In the genomic region with DNA sequence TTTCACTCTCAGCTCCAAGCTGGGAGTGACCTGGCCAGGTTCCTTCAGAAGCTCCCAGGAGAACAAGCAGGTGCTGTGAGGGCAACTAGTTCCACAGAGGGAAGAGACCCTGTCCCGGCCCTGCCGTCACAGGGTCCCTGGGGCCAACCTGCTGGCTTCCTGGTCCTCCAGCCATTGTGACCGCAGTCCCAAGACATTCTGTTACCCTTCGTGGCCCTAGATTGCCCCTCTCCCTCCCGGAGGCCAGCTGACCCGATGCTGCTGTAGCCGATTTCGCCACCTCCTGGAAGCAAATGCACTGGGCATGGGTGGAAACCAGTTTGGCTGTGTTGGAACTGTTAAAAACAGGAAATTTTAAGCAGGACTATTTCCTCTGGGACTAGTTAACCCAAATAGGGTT, we compare ENCODE assay signal across 12 cellular contexts. TPM values are rescaled to one million over a fixed set of nuclear protein-coding genes. Genes with fewer than 3 reads are reported as not detected.
DNase-seq lines count a peak whose midpoint lies in the region; ATAC-seq, FAIRE-seq and TF ChIP-seq lines count a peak whose summit lies in the region.
"Had no signal": no experiment of that assay in that cellular context is flagged by ENCODE, and none has a peak within 500 bp of the region (broad histone marks: within the 10 kb centered on the region; RNA-seq: fewer than 3 reads in every experiment).

No MANE protein-coding gene starts in this region.

- H3K27me3 ChIP-seq in CD8-positive, alpha-beta T cell (ENCODE audit: insufficient read depth, low read length), result no peaks in the 10 kb centered on the region
- no peaks in the 10 kb centered on the region for H3K27me3 ChIP-seq in psoas muscle (ENCODE audit: insufficient read depth in 3 of 3, low read length in 2 of 3)
- H3K27me3 ChIP-seq: ovary had no signal

- H3K27ac Mint-ChIP-seq in CD8-positive, alpha-beta T cell, result peak overlapping the region; percentile 25
- peak overlapping the region; percentile 95 for H3K27ac Mint-ChIP-seq in activated T-helper 1 cell treated with anti-CD3 and anti-CD28 coated beads, Interleukin-12 subunit alpha, Interleukin-12 subunit beta, Interleukin-2, Interleukin-4 antibody, amounts not matched to agents 30 ng/mL and 10 ng/mL and 1 ng/mL, durations not matched to agents 14 hours and 24 hours and 36 hours

- no peaks in the 10 kb centered on the region for H3K36me3 Mint-ChIP-seq in CD8-positive, alpha-beta T cell
- H3K36me3 Mint-ChIP-seq in activated T-helper 1 cell treated with anti-CD3 and anti-CD28 coated beads, Interleukin-12 subunit alpha, Interleukin-12 subunit beta, Interleukin-2, Interleukin-4 antibody, amounts not matched to agents 30 ng/mL and 10 ng/mL and 1 ng/mL, durations not matched to agents 14 hours and 24 hours and 36 hours (ENCODE audit: low read depth), result peaks cover 15% of the 10 kb centered on the region

- TF ChIP-seq CTCF in CD8-positive, alpha-beta T cell (IDR thresholded peaks at IDR 0.05), result no peak
- TF ChIP-seq CTCF in fibroblast of villous mesenchyme (IDR thresholded peaks at IDR 0.05; ENCODE audit: insufficient read depth, low read depth, low read length) (peak; percentile 47), psoas muscle (IDR thresholded peaks at IDR 0.05) (peak; percentile 18), GM13976 (IDR thresholded peaks at IDR 0.05; ENCODE audit: borderline replicate concordance, control extremely low read depth, extremely low read depth, insufficient read depth, missing control alignments) (no peak)

- intact Hi-C loops in CD8-positive, alpha-beta T cell (cut with DNase I, micrococcal nuclease), result loop anchor here in 1 of 2 experiments (5.0 kb wide), 2 partner anchors 55 to 185 kb away; partner anchors contain the start of gene EPAS1
- intact Hi-C loops in activated T-helper 1 cell treated with anti-CD3 and anti-CD28 coated beads, Interleukin-12 subunit alpha, Interleukin-12 subunit beta, Interleukin-2, Interleukin-4 antibody, amounts not matched to agents 30 ng/mL and 10 ng/mL and 1 ng/mL, durations not matched to agents 14 hours and 24 hours and 36 hours (cut with micrococcal nuclease), result loop anchor here (5.0 kb wide), 2 partner anchors 165 to 350 kb away; no protein-coding TSS in a partner anchor
- intact Hi-C loops in psoas muscle (cut with DNase I), result no loop called here

- no peak for FAIRE-seq in GM12891 (lab: Jason Lieb, UNC)
- FAIRE-seq: D721Med, GM12892 had no signal

- no peaks in the 10 kb centered on the region for H3K27me3 Mint-ChIP-seq in CD8-positive, alpha-beta T cell (ENCODE audit: low read depth)
- H3K27me3 Mint-ChIP-seq in activated T-helper 1 cell treated with anti-CD3 and anti-CD28 coated beads, Interleukin-12 subunit alpha, Interleukin-12 subunit beta, Interleukin-2, Interleukin-4 antibody, amounts not matched to agents 30 ng/mL and 10 ng/mL and 1 ng/mL, durations not matched to agents 14 hours and 24 hours and 36 hours (ENCODE audit: insufficient read depth), result no peaks in the 10 kb centered on the region

- POLR2A ChIA-PET in CD8-positive, alpha-beta T cell (lab: Charles Lee), result interaction anchor here (1.0 kb wide), 1 partner anchor 48 kb away, joined by 3 read pairs; no protein-coding TSS in a partner anchor

- peaks cover 67% of the 10 kb centered on the region for H3K4me1 ChIP-seq in CD8-positive, alpha-beta T cell (ENCODE audit: insufficient read depth, low read length)
- peaks cover 14% of the 10 kb centered on the region for H3K4me1 ChIP-seq in psoas muscle

- H3K36me3 ChIP-seq in CD8-positive, alpha-beta T cell (ENCODE audit: insufficient read depth, low read length), result no peaks in the 10 kb centered on the region
- H3K36me3 ChIP-seq in psoas muscle (ENCODE audit: insufficient read depth in 1 of 2, low read depth in 1 of 2), result peaks cover 0 to 41% of the 10 kb centered on the region in 2 donors
- H3K36me3 ChIP-seq: ovary had no signal

- H3K4me3 ChIP-seq in CD8-positive, alpha-beta T cell (ENCODE audit: low read depth, low read length), result peak overlapping the region; percentile 36
- H3K4me3 ChIP-seq in fibroblast of villous mesenchyme (ENCODE audit: low read depth, low read length) (no peak overlapping the region), psoas muscle (no peak overlapping the region)
- H3K4me3 ChIP-seq: ovary had no signal

- no peaks in the 10 kb centered on the region for H3K9me3 ChIP-seq in CD8-positive, alpha-beta T cell (ENCODE audit: low read length)
- H3K9me3 ChIP-seq in psoas muscle, result no peaks in the 10 kb centered on the region
- H3K9me3 ChIP-seq: ovary had no signal

- peak overlapping the region; percentile 75 for H3K4me3 Mint-ChIP-seq in CD8-positive, alpha-beta T cell
- H3K4me3 Mint-ChIP-seq in activated T-helper 1 cell treated with anti-CD3 and anti-CD28 coated beads, Interleukin-12 subunit alpha, Interleukin-12 subunit beta, Interleukin-2, Interleukin-4 antibody, amounts not matched to agents 30 ng/mL and 10 ng/mL and 1 ng/mL, durations not matched to agents 14 hours and 24 hours and 36 hours, result peak overlapping the region; percentile 80

- no peak for ATAC-seq in CD8-positive, alpha-beta T cell
- ATAC-seq in psoas muscle (peak in 3 of 4 donors; percentile 21 to 68 (median 54)), GM18517 (IDR thresholded peaks at IDR 0.05; ENCODE audit: unreplicated experiment) (no peak)

- no peak overlapping the region for H3K27ac ChIP-seq in CD8-positive, alpha-beta T cell (ENCODE audit: low read depth, low read length)
- H3K27ac ChIP-seq in psoas muscle, result peak overlapping the region; percentile 39
- H3K27ac ChIP-seq: ovary had no signal

- WGBS in psoas muscle, 3 donors, result 59 to 63% (median 62%) methylated on average over 8 of the region's 8 CpGs

- H3K4me1 Mint-ChIP-seq in CD8-positive, alpha-beta T cell (ENCODE audit: low read depth), result peaks cover 85% of the 10 kb centered on the region
- H3K4me1 Mint-ChIP-seq in activated T-helper 1 cell treated with anti-CD3 and anti-CD28 coated beads, Interleukin-12 subunit alpha, Interleukin-12 subunit beta, Interleukin-2, Interleukin-4 antibody, amounts not matched to agents 30 ng/mL and 10 ng/mL and 1 ng/mL, durations not matched to agents 14 hours and 24 hours and 36 hours (ENCODE audit: low read depth), result peaks cover 84% of the 10 kb centered on the region

- in situ Hi-C loops in GM13976 (cut with MboI; ENCODE audit: low sequenced_read_pairs, unreplicated experiment), result no loop called here

- TF ChIP-seq POLR2A in GM12891 (IDR thresholded peaks at IDR 0.05; ENCODE audit: low read depth, low read length), result no peak

- H3K9me3 Mint-ChIP-seq in CD8-positive, alpha-beta T cell, result no peaks in the 10 kb centered on the region
- no peaks in the 10 kb centered on the region for H3K9me3 Mint-ChIP-seq in activated T-helper 1 cell treated with anti-CD3 and anti-CD28 coated beads, Interleukin-12 subunit alpha, Interleukin-12 subunit beta, Interleukin-2, Interleukin-4 antibody, amounts not matched to agents 30 ng/mL and 10 ng/mL and 1 ng/mL, durations not matched to agents 14 hours and 24 hours and 36 hours

- DNase-seq in CD8-positive, alpha-beta T cell, result no peak
- no peak for DNase-seq in activated T-helper 1 cell treated with anti-CD3 and anti-CD28 coated beads, Interleukin-12 subunit alpha, Interleukin-12 subunit beta, Interleukin-2, Interleukin-4 antibody, amounts not matched to agents 30 ng/mL and 10 ng/mL and 1 ng/mL, durations not matched to agents 14 hours and 24 hours and 36 hours (ENCODE audit: low spot score)
- peak; percentile 45 for DNase-seq in fibroblast of villous mesenchyme (ENCODE audit: low read depth)
- no peak for DNase-seq in psoas muscle
- no peak for DNase-seq in hypothalamus (lab: John Stamatoyannopoulos, UW)
- DNase-seq in GM13976 (ENCODE audit: low spot score), result no peak
- no peak for DNase-seq in GM12891 (ENCODE audit: insufficient read length, low spot score)
- DNase-seq: NCI-H187 treated with DMSO at 0.1 percent for 48 hours, ovary had no signal

- CTCF ChIA-PET in CD8-positive, alpha-beta T cell (lab: Charles Lee), result no interaction called here

TF ChIP-seq in GM12891, 5 proteins besides CTCF, POLR2A, EP300 and RAD21:
- TF ChIP-seq PAX5 (IDR thresholded peaks at IDR 0.05; ENCODE audit: insufficient read depth, low read length, severe bottlenecking) (no peak), POU2F2 (IDR thresholded peaks at IDR 0.05; ENCODE audit: low read depth, low read length) (no peak), POLR2AphosphoS5 (IDR thresholded peaks at IDR 0.05; ENCODE audit: low read depth, low read length) (no peak), TAF1 (IDR thresholded peaks at IDR 0.05; ENCODE audit: low read depth, low read length) (no peak), SPI1 (IDR thresholded peaks at IDR 0.05; ENCODE audit: low read depth, low read length) (no peak)
TF ChIP-seq in GM12891: peak in this region for 0.

RNA-seq across cellular contexts. Expression of gene EPAS1, which starts 55.4 kb away (rescaled TPM):
- 10 to 100 TPM; 18.5 to 19.7 TPM for total RNA-seq in CD8-positive, alpha-beta T cell
- total RNA-seq in activated T-helper 1 cell treated with anti-CD3 and anti-CD28 coated beads, Interleukin-12 subunit alpha, Interleukin-12 subunit beta, Interleukin-2, Interleukin-4 antibody, amounts not matched to agents 30 ng/mL and 10 ng/mL and 1 ng/mL, durations not matched to agents 14 hours and 24 hours and 36 hours, result 13.7 and 22.9 TPM in 2 replicates
- total RNA-seq in fibroblast of villous mesenchyme (124 and 132 TPM in 2 replicates), psoas muscle (100 to 1,000 TPM in 2 of 4 donors, 10 to 100 TPM in 2; 44.3 to 123 (median 98.3) TPM)
- 100 to 1,000 TPM in 1 of 3 donors, 10 to 100 TPM in 2; 39.2 to 112 (median 49.9) TPM for polyA plus RNA-seq in psoas muscle
- polyA plus RNA-seq in GM12891 (2012; ENCODE audit: low read depth, missing spikeins), result 0.14 TPM

Comparison
In these comparisons a context has a peak if more than half of its experiments do, and no peak if none do; other contexts are left out.
1. ATAC-seq: peak in psoas muscle (3 of 4); none in CD8-positive, alpha-beta T cell (single experiment) and GM18517 (single experiment).
2. CTCF ChIP-seq: peak in fibroblast of villous mesenchyme (single experiment) and psoas muscle (single experiment); none in CD8-positive, alpha-beta T cell (single experiment) and GM13976 (single experiment).